Comparison of ENCODE assay signal across 12 cellular contexts in genomic region chr17:69466905-69467630, GRCh38. TPM values are rescaled to one million over a fixed set of nuclear protein-coding genes. Genes with fewer than 3 reads are reported as not detected.
DNase-seq lines count a peak whose midpoint lies in the region; ATAC-seq, FAIRE-seq and TF ChIP-seq lines count a peak whose summit lies in the region.
"Had no signal": no experiment of that assay in that cellular context is flagged by ENCODE, and none has a peak within 500 bp of the region (broad histone marks: within the 10 kb centered on the region; RNA-seq: fewer than 3 reads in every experiment).

No MANE protein-coding gene starts in this region.

- no peaks in the 10 kb centered on the region for H3K36me3 ChIP-seq in endothelial cell of umbilical vein (ENCODE audit: control insufficient read depth in 2 of 2, extremely low read depth in 1 of 2, insufficient read depth in 2 of 2, low read length in 2 of 2)
- H3K36me3 ChIP-seq: vagina had no signal

- dilution Hi-C loops in endothelial cell of umbilical vein (cut with MboI; ENCODE audit: extremely low pct_ligation_motif_present, low sequenced_read_pairs), result no loop called here

- peak overlapping the region; percentile 65 for H3K27ac ChIP-seq in endothelial cell of umbilical vein (ENCODE audit: insufficient read depth, low read depth, low read length)
- H3K27ac ChIP-seq: vagina had no signal

- TF ChIP-seq POLR2A in endothelial cell of umbilical vein (IDR thresholded peaks at IDR 0.05; ENCODE audit: low read depth, low read length), result no peak

- no TSS peak for BruUV-seq in endothelial cell of umbilical vein (replicated peaks; lab: Mats Ljungman, UMichigan)

- H3K9me1 ChIP-seq in endothelial cell of umbilical vein (replicated peaks; ENCODE audit: control insufficient read depth, extremely low read depth, insufficient read depth, low read length), result no peaks in the 10 kb centered on the region

- DNase-seq in EL (peak; percentile 55), NCI-H524 (lab: John Stamatoyannopoulos, UW) (peak; percentile 84 to 88), endothelial cell of umbilical vein (ENCODE audit: low read depth, low spot score) (peak; percentile 92), mucosa of gallbladder (ENCODE audit: low spot score) (peak; percentile 57), putamen (ENCODE audit: low spot score) (no peak), sciatic nerve (ENCODE audit: low spot score) (no peak)
- DNase-seq: effector CD4-positive, alpha-beta T cell; NCI-H1436 treated with DMSO at 0.1 percent for 48 hours had no signal

- peak; percentile 93 for FAIRE-seq in endothelial cell of umbilical vein (lab: Jason Lieb, UNC)

- H3K4me1 ChIP-seq in endothelial cell of umbilical vein (ENCODE audit: control insufficient read depth, extremely low read depth, insufficient read depth, low read length), result peaks cover 20% of the 10 kb centered on the region

- ATAC-seq in HG02884 (IDR thresholded peaks at IDR 0.05; ENCODE audit: unreplicated experiment) (no peak), sciatic nerve (no peak), HG03432 (IDR thresholded peaks at IDR 0.05; ENCODE audit: unreplicated experiment) (no peak)
- ATAC-seq: activated T-helper 17 cell treated with anti-CD3 and anti-CD28 coated beads, Interleukin-2, amount 50 U/mL, for 72 hours had no signal

- H4K20me1 ChIP-seq in endothelial cell of umbilical vein (replicated peaks; ENCODE audit: control insufficient read depth, extremely low read depth, insufficient read depth, low read length), result no peaks in the 10 kb centered on the region

- H3K9ac ChIP-seq in endothelial cell of umbilical vein (replicated peaks; ENCODE audit: extremely low read depth, insufficient read depth, low read length), result peak overlapping the region; percentile 50

- no peaks in the 10 kb centered on the region for H3K9me3 ChIP-seq in endothelial cell of umbilical vein (replicated peaks; ENCODE audit: control insufficient read depth, insufficient read depth, low read length)
- H3K9me3 ChIP-seq: vagina had no signal

- peak overlapping the region; percentile 42 for H2AFZ ChIP-seq in endothelial cell of umbilical vein (ENCODE audit: low read depth, low read length)

- H3K79me2 ChIP-seq in endothelial cell of umbilical vein (ENCODE audit: control insufficient read depth, insufficient read depth, low read length), result no peaks in the 10 kb centered on the region

- H3K27me3 ChIP-seq in endothelial cell of umbilical vein (ENCODE audit: control insufficient read depth in 2 of 2, insufficient read depth in 2 of 2, low read length in 2 of 2), result no peaks in the 10 kb centered on the region
- H3K27me3 ChIP-seq: vagina had no signal

- POLR2A ChIA-PET in endothelial cell of umbilical vein (lab: Charles Lee), result no interaction called here

- CTCF ChIA-PET in endothelial cell of umbilical vein (lab: Charles Lee), result interaction anchor here (0.7 to 2.2 kb wide), 13 partner anchors 10 to 693 kb away, joined by 3 to 13 read pairs (median 3); no protein-coding TSS in a partner anchor

- no peak for TF ChIP-seq CTCF in endothelial cell of umbilical vein (IDR thresholded peaks at IDR 0.05; ENCODE audit: extremely low read depth in 1 of 2, insufficient read depth in 1 of 2, low read depth in 1 of 2, low read length in 2 of 2)

- no peak overlapping the region for H3K4me3 ChIP-seq in endothelial cell of umbilical vein (replicated peaks in 1 of 3; ENCODE audit: insufficient read depth in 1 of 3, low read depth in 1 of 3, low read length in 3 of 3)
- H3K4me3 ChIP-seq: vagina had no signal

- peak overlapping the region; percentile 68 for H3K4me2 ChIP-seq in endothelial cell of umbilical vein (ENCODE audit: insufficient read depth, low read length)

- intact Hi-C loops in endothelial cell of umbilical vein (cut with micrococcal nuclease), result loop anchor here (1.0 to 2.0 kb wide), 3 partner anchors 16 to 56 kb away; no protein-coding TSS in a partner anchor
- intact Hi-C loops in sciatic nerve (cut with DNase I), result no loop called here

TF ChIP-seq in endothelial cell of umbilical vein, 7 proteins besides CTCF, POLR2A, EP300 and RAD21:
- no peak for TF ChIP-seq EZH2 (IDR thresholded peaks at IDR 0.05; ENCODE audit: borderline replicate concordance, low read depth, low read length, severe bottlenecking)
- TF ChIP-seq FOS (IDR thresholded peaks at IDR 0.05; ENCODE audit: borderline replicate concordance, insufficient read depth, low read length), result peak; percentile 34
- peak; percentile 31 for TF ChIP-seq POLR2AphosphoS5 (IDR thresholded peaks at IDR 0.05; ENCODE audit: insufficient read depth, low read depth, low read length)
- TF ChIP-seq MAX (IDR thresholded peaks at IDR 0.05; ENCODE audit: insufficient read depth, insufficient read length), result peak; percentile 11
- peak; percentile 18 for TF ChIP-seq GATA2 (IDR thresholded peaks at IDR 0.05; ENCODE audit: insufficient read depth, insufficient read length, low read depth, low read length)
- TF ChIP-seq MYC (IDR thresholded peaks at IDR 0.05; ENCODE audit: low read depth, low read length), result no peak
- TF ChIP-seq JUN (IDR thresholded peaks at IDR 0.05; ENCODE audit: borderline replicate concordance, insufficient read depth, insufficient read length, low read depth), result peak; percentile 71

RNA-seq across cellular contexts. Expression of gene MAP2K6, which starts 52.6 kb away (rescaled TPM):
- total RNA-seq in endothelial cell of umbilical vein, result 11.4 and 13.9 TPM in 2 replicates
- 3.9 and 5.9 TPM in 2 replicates for polyA plus RNA-seq in endothelial cell of umbilical vein
- polyA plus RNA-seq in endothelial cell of umbilical vein (2011; cell fraction: cytosol; rRNA removed), result 8.3 and 9.3 TPM in 2 replicates
- polyA plus RNA-seq in endothelial cell of umbilical vein (2011; cell fraction: nucleus; rRNA removed), result 6.9 and 7.4 TPM in 2 replicates
- 5.1 and 9.4 TPM in 2 replicates for polyA plus RNA-seq in endothelial cell of umbilical vein (2012)
- polyA minus RNA-seq in endothelial cell of umbilical vein, result 16.7 and 19.0 TPM in 2 replicates
- 5.5 TPM for polyA minus RNA-seq in endothelial cell of umbilical vein (2011; cell fraction: cytosol; rRNA and poly(A)+ RNA removed)
- polyA minus RNA-seq in endothelial cell of umbilical vein (2011; cell fraction: nucleus; rRNA and poly(A)+ RNA removed), result 10.2 and 16.2 TPM in 2 replicates
- total RNA-seq in mucosa of gallbladder, result 20.1 TPM
- 7.7 TPM for total RNA-seq in sciatic nerve

Comparison
In these comparisons a context has a peak if more than half of its experiments do, and no peak if none do; other contexts are left out.
1. DNase-seq: peak in EL (single experiment), NCI-H524 (2 of 2), endothelial cell of umbilical vein (single experiment) and mucosa of gallbladder (single experiment); none in putamen (single experiment) and sciatic nerve (single experiment).